1 cellular context compared by ENCODE assay signal in genomic region chr3:129026728-129027543, GRCh38.
TF ChIP-seq lines count a peak whose summit lies in the region.

No MANE protein-coding gene starts in this region.

TF ChIP-seq in GM12878, 131 proteins besides CTCF, POLR2A, EP300 and RAD21 (continued from another document):
- TF ChIP-seq ZBTB11 (CRISPR knock-in tag; IDR thresholded peaks at IDR 0.05) (no peak), IRF5 (IDR thresholded peaks at IDR 0.05; ENCODE audit: borderline replicate concordance) (no peak), SMAD1 (IDR thresholded peaks at IDR 0.05; ENCODE audit: low read depth, partially characterized antibody) (no peak), ATF3 (IDR thresholded peaks at IDR 0.05; ENCODE audit: borderline replicate concordance, extremely low read depth, low read depth, low read length) (no peak), STAT1 (conservative IDR thresholded peaks at IDR 0.05) (no peak), ZNF592 (IDR thresholded peaks at IDR 0.05) (no peak)
